Comparison of ENCODE assay signal across 23 cellular contexts in the genomic region with DNA sequence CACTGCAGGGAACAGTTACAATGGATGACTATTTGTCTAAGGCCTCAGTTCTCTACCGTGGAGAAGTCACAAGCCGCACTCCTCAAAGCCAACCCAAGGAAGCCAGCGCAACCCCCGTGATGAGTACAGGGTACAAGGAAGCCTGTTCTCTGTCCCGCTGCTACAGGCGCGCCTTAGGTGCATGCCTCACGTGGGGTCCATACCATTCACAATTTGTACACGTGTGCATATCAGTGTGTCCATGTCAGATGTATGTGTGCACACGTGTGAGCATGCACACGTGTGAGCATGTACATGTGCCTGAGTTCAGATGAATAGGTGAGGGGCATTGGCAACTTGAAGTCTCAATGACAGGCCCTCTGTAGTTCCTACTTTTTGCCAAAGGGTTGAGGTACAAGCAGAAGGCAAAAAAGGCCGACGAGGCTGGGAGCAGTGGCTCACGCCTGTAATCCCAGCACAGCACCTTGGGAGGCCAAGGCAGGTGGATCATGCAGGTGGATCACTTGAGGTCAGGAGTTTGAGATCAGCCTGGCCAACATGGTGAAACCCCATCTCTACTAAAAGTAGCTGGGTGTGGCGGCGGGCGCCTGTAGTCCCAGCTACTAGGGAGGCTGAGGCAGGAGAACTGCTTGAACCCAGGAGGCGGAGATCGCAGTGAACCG.
DNase-seq lines count a peak whose midpoint lies in the region; ATAC-seq, FAIRE-seq and TF ChIP-seq lines count a peak whose summit lies in the region.
"Had no signal": no experiment of that assay in that cellular context is flagged by ENCODE, and none has a peak within 500 bp of the region (broad histone marks: within the 10 kb centered on the region; RNA-seq: fewer than 3 reads in every experiment).

No MANE protein-coding gene starts in this region.

- H3K36me3 ChIP-seq in HepG2 (replicated peaks in 1 of 2; ENCODE audit: control insufficient read depth in 1 of 2, insufficient read depth in 2 of 2, low read length in 2 of 2), result no peaks in the 10 kb centered on the region
- H3K36me3 ChIP-seq in right lobe of liver, result no peaks in the 10 kb centered on the region
- peaks cover 0 to 19% of the 10 kb centered on the region in 2 experiments for H3K36me3 ChIP-seq in endothelial cell of umbilical vein (ENCODE audit: control insufficient read depth in 2 of 2, extremely low read depth in 1 of 2, insufficient read depth in 2 of 2, low read length in 2 of 2)
- H3K36me3 ChIP-seq: SJCRH30 had no signal

- TF ChIP-seq CTCF in HepG2 (CRISPR knock-in tag; IDR thresholded peaks at IDR 0.05), result no peak
- no peak for TF ChIP-seq CTCF in right lobe of liver (IDR thresholded peaks at IDR 0.05)
- no peak for TF ChIP-seq CTCF in endothelial cell of umbilical vein (IDR thresholded peaks at IDR 0.05; ENCODE audit: extremely low read depth in 1 of 2, insufficient read depth in 1 of 2, low read depth in 1 of 2, low read length in 2 of 2)
- no peak for TF ChIP-seq CTCF in progenitor cell of endocrine pancreas (IDR thresholded peaks at IDR 0.05; ENCODE audit: unreplicated experiment)

- BruUV-seq in HepG2 (replicated peaks; lab: Mats Ljungman, UMichigan), result no TSS peak
- no TSS peak for BruUV-seq in endothelial cell of umbilical vein (replicated peaks; lab: Mats Ljungman, UMichigan)

- no peak for FAIRE-seq in HepG2 (lab: Jason Lieb, UNC)
- FAIRE-seq in endothelial cell of umbilical vein (lab: Jason Lieb, UNC), result peak; percentile 28
- FAIRE-seq: A204.1, GM12892, GM18507 had no signal

- H3K9me1 ChIP-seq in endothelial cell of umbilical vein (replicated peaks; ENCODE audit: control insufficient read depth, extremely low read depth, insufficient read depth, low read length), result no peaks in the 10 kb centered on the region

- H2AFZ ChIP-seq in HepG2 (ENCODE audit: low read length), result no peak overlapping the region
- no peak overlapping the region for H2AFZ ChIP-seq in endothelial cell of umbilical vein (ENCODE audit: low read depth, low read length)

- no peaks in the 10 kb centered on the region for H3K27me3 Mint-ChIP-seq in progenitor cell of endocrine pancreas
- H3K27me3 Mint-ChIP-seq: CD4-positive, CD25-positive, alpha-beta regulatory T cell had no signal

- no peak overlapping the region for H3K4me3 ChIP-seq in HepG2 (replicated peaks in 1 of 3; ENCODE audit: insufficient read depth in 1 of 3, low read depth in 2 of 3, low read length in 3 of 3)
- H3K4me3 ChIP-seq in right lobe of liver, result no peak overlapping the region
- no peak overlapping the region for H3K4me3 ChIP-seq in endothelial cell of umbilical vein (replicated peaks in 1 of 3; ENCODE audit: insufficient read depth in 1 of 3, low read depth in 1 of 3, low read length in 3 of 3)
- H3K4me3 ChIP-seq: SJCRH30 had no signal

- H3K4me1 ChIP-seq in HepG2 (ENCODE audit: insufficient read depth, low read length) (0 out of 2 replicates have a peak, but pooled peaks cover 8% of the 10 kb centered on the region), right lobe of liver (no peaks in the 10 kb centered on the region), endothelial cell of umbilical vein (ENCODE audit: control insufficient read depth, extremely low read depth, insufficient read depth, low read length) (peaks cover 13% of the 10 kb centered on the region)
- H3K4me1 ChIP-seq: SJCRH30 had no signal

- H3K9me3 Mint-ChIP-seq in progenitor cell of endocrine pancreas (ENCODE audit: low read depth), result no peaks in the 10 kb centered on the region
- H3K9me3 Mint-ChIP-seq: CD4-positive, CD25-positive, alpha-beta regulatory T cell; HFFc6 had no signal

- H3K36me3 Mint-ChIP-seq in progenitor cell of endocrine pancreas (ENCODE audit: insufficient read depth), result peaks cover 8% of the 10 kb centered on the region
- H3K36me3 Mint-ChIP-seq: CD4-positive, CD25-positive, alpha-beta regulatory T cell had no signal

- H3K9me3 ChIP-seq in HepG2 (ENCODE audit: low read length) (no peaks in the 10 kb centered on the region), right lobe of liver (no peaks in the 10 kb centered on the region), endothelial cell of umbilical vein (replicated peaks; ENCODE audit: control insufficient read depth, insufficient read depth, low read length) (no peaks in the 10 kb centered on the region)
- H3K9me3 ChIP-seq: BE2C, SJCRH30 had no signal

- in situ Hi-C loops in HepG2 (cut with HindIII; ENCODE audit: extremely low pct_ligation_motif_present, low pct_unique_long_range_greater_than_20kb), result no loop called here

- CTCF ChIA-PET in HepG2 (lab: Yijun Ruan, JAX; ENCODE audit: low intra/inter-chr PET ratio, low total read pairs), result no interaction called here
- CTCF ChIA-PET in endothelial cell of umbilical vein (lab: Charles Lee), result interaction anchor here (1.2 kb wide), 1 partner anchor 12 kb away, joined by 4 read pairs; no protein-coding TSS in a partner anchor

- TF ChIP-seq RAD21 in HepG2 (CRISPR knock-in tag; IDR thresholded peaks at IDR 0.05), result no peak

- TF ChIP-seq POLR2A in HepG2 (IDR thresholded peaks at IDR 0.05; ENCODE audit: insufficient read depth in 1 of 2, low read depth in 2 of 2, low read length in 2 of 2) (no peak), right lobe of liver (IDR thresholded peaks at IDR 0.05) (no peak), endothelial cell of umbilical vein (IDR thresholded peaks at IDR 0.05; ENCODE audit: low read depth, low read length) (no peak)

- dilution Hi-C loops in endothelial cell of umbilical vein (cut with MboI; ENCODE audit: extremely low pct_ligation_motif_present, low sequenced_read_pairs), result no loop called here

- H3K27ac Mint-ChIP-seq in progenitor cell of endocrine pancreas, result peak overlapping the region; percentile 16
- H3K27ac Mint-ChIP-seq: CD4-positive, CD25-positive, alpha-beta regulatory T cell; HFFc6 had no signal

- H4K20me1 ChIP-seq in HepG2 (ENCODE audit: insufficient read depth, low read length) (no peaks in the 10 kb centered on the region), endothelial cell of umbilical vein (replicated peaks; ENCODE audit: control insufficient read depth, extremely low read depth, insufficient read depth, low read length) (peaks cover 2% of the 10 kb centered on the region)

- WGBS in HepG2 (ENCODE audit: low lambda C conversion rate), result 28% methylated on average over 15 of the region's 20 CpGs
- WGBS in right lobe of liver (ENCODE audit: insufficient coverage, low coverage, low lambda C conversion rate, missing lambda C conversion rate), result 89% methylated on average over 8 of the region's 20 CpGs

- H3K4me2 ChIP-seq in HepG2 (ENCODE audit: low read depth, low read length) (no peak overlapping the region), endothelial cell of umbilical vein (ENCODE audit: insufficient read depth, low read length) (no peak overlapping the region)

- H3K4me3 Mint-ChIP-seq in progenitor cell of endocrine pancreas (ENCODE audit: low read depth), result no peak overlapping the region
- H3K4me3 Mint-ChIP-seq: CD4-positive, CD25-positive, alpha-beta regulatory T cell; HFFc6 had no signal

- no peak for DNase-seq in HepG2 (ENCODE audit: low spot score)
- no peak for DNase-seq in right lobe of liver
- DNase-seq in endothelial cell of umbilical vein (ENCODE audit: low read depth, low spot score), result no peak
- DNase-seq in progenitor cell of endocrine pancreas (ENCODE audit: low spot score, unreplicated experiment), result no peak
- no peak for DNase-seq in D341Med (ENCODE audit: low spot score)
- DNase-seq in activated T-cell treated with anti-CD3 and anti-CD28 coated beads, Interleukin-2, amount 50 U/mL, for 1 hour, result no peak
- DNase-seq in DMS153 treated with DMSO at 0.1 percent for 48 hours (lab: John Stamatoyannopoulos, UW; ENCODE audit: unreplicated experiment), result no peak
- DNase-seq: BE2C; CD4-positive, CD25-positive, alpha-beta regulatory T cell; H7; HFFc6; IMR-90; NCI-H1417 treated with DMSO at 0.1 percent for 48 hours; NCI-H1930; NCI-H345; NCI-H524 treated with DMSO at 0.1 percent for 48 hours; PC-3; RPMI8226; SJCRH30 had no signal

- H3K4me1 Mint-ChIP-seq in progenitor cell of endocrine pancreas (ENCODE audit: low read depth), result peaks cover 37% of the 10 kb centered on the region
- H3K4me1 Mint-ChIP-seq: CD4-positive, CD25-positive, alpha-beta regulatory T cell had no signal

- H3K27me3 ChIP-seq in HepG2 (ENCODE audit: control insufficient read depth in 1 of 2, insufficient read depth in 2 of 2, low read length in 2 of 2) (peaks cover 2 to 32% of the 10 kb centered on the region in 2 experiments), right lobe of liver (no peaks in the 10 kb centered on the region), endothelial cell of umbilical vein (ENCODE audit: control insufficient read depth in 2 of 2, insufficient read depth in 2 of 2, low read length in 2 of 2) (no peaks in the 10 kb centered on the region)
- H3K27me3 ChIP-seq: BE2C, SJCRH30 had no signal

- intact Hi-C loops in HepG2 (cut with micrococcal nuclease; ENCODE audit: unreplicated experiment) (no loop called here), right lobe of liver (cut with DNase I) (no loop called here), endothelial cell of umbilical vein (cut with micrococcal nuclease) (no loop called here)

- no peak overlapping the region for H3K9ac ChIP-seq in HepG2 (ENCODE audit: insufficient read depth, low read depth, low read length)
- no peak overlapping the region for H3K9ac ChIP-seq in endothelial cell of umbilical vein (replicated peaks; ENCODE audit: extremely low read depth, insufficient read depth, low read length)

- H3K27ac ChIP-seq in HepG2 (ENCODE audit: extremely low read length, insufficient read depth, low read length), result no peak overlapping the region
- no peak overlapping the region for H3K27ac ChIP-seq in right lobe of liver
- H3K27ac ChIP-seq in endothelial cell of umbilical vein (ENCODE audit: insufficient read depth, low read depth, low read length), result no peak overlapping the region
- H3K27ac ChIP-seq: HL-60, SJCRH30 had no signal

- no peaks in the 10 kb centered on the region for H3K79me2 ChIP-seq in HepG2 (ENCODE audit: insufficient read depth, low read length)
- peaks cover 96% of the 10 kb centered on the region for H3K79me2 ChIP-seq in endothelial cell of umbilical vein (ENCODE audit: control insufficient read depth, insufficient read depth, low read length)

- POLR2A ChIA-PET in HepG2 (lab: Yijun Ruan, JAX), result no interaction called here
- POLR2A ChIA-PET in endothelial cell of umbilical vein (lab: Charles Lee), result no interaction called here

- ATAC-seq in HepG2 (no peak), right lobe of liver (no peak)
- ATAC-seq: PC-3 had no signal

- TF ChIP-seq EP300 in HepG2 (IDR thresholded peaks at IDR 0.05; ENCODE audit: low read depth in 2 of 2, low read length in 2 of 2) (no peak), HepG2 (CRISPR knock-in tag; IDR thresholded peaks at IDR 0.05; ENCODE audit: borderline replicate concordance) (no peak)

TF ChIP-seq in endothelial cell of umbilical vein, 7 proteins besides CTCF, POLR2A, EP300 and RAD21 (continues in another document):
- no peak for TF ChIP-seq JUN (IDR thresholded peaks at IDR 0.05; ENCODE audit: borderline replicate concordance, insufficient read depth, insufficient read length, low read depth)
- TF ChIP-seq EZH2 (IDR thresholded peaks at IDR 0.05; ENCODE audit: borderline replicate concordance, low read depth, low read length, severe bottlenecking), result no peak
- no peak for TF ChIP-seq POLR2AphosphoS5 (IDR thresholded peaks at IDR 0.05; ENCODE audit: insufficient read depth, low read depth, low read length)
- TF ChIP-seq GATA2 (IDR thresholded peaks at IDR 0.05; ENCODE audit: insufficient read depth, insufficient read length, low read depth, low read length), result no peak
- no peak for TF ChIP-seq MYC (IDR thresholded peaks at IDR 0.05; ENCODE audit: low read depth, low read length)
